In genomic region chr11:60924110-60924905, GRCh38 we compare ENCODE assay signal across 8 cellular contexts. TPM values are rescaled to one million over a fixed set of nuclear protein-coding genes. Genes with fewer than 3 reads are reported as not detected.
A peak's percentile ranks its signal among the peaks of the same experiment; 100 is the strongest.
DNase-seq lines count a peak whose midpoint lies in the region; ATAC-seq, FAIRE-seq and TF ChIP-seq lines count a peak whose summit lies in the region.

TMEM132A (plus strand) TSS chr11:60924460; CDS start chr11:60924634, 174 bp downstream.

- intact Hi-C loops in heart left ventricle (cut with DNase I) (loop anchor here in 1 of 10 donors (5.0 kb wide), 1 partner anchor 203 kb away; no protein-coding TSS in a partner anchor), ovary (cut with DNase I) (no loop called here)

- H3K4me1 ChIP-seq in heart left ventricle = peaks cover 0 to 30% (median 17%) of the 10 kb centered on the region in 12 donors
- peaks cover 8% of the 10 kb centered on the region for H3K4me1 ChIP-seq in ovary (ENCODE audit: insufficient read depth)

- H3K27ac ChIP-seq in heart left ventricle (peak within 1 kb of the TSS in 8 of 12 donors; percentile 13 to 63 (median 45)), ovary (peak within 1 kb of the TSS in 1 of 2 donors; percentile 18)

- H3K4me3 ChIP-seq in heart left ventricle (peak within 1 kb of the TSS; percentile 34 to 88 (median 70)), ovary (peak within 1 kb of the TSS; percentile 48)

- peak; percentile 72 to 90 (median 85) for ATAC-seq in heart left ventricle
- ATAC-seq in HG03139 (IDR thresholded peaks at IDR 0.05; ENCODE audit: unreplicated experiment) = no peak

- peaks cover 0 to 35% (median 0%) of the 10 kb centered on the region in 9 donors for H3K27me3 ChIP-seq in heart left ventricle
- no peaks in the 10 kb centered on the region for H3K27me3 ChIP-seq in ovary

- peak; percentile 93 for DNase-seq in D341Med (ENCODE audit: low spot score)
- peak; percentile 95 for DNase-seq in H54 (ENCODE audit: insufficient read length, low spot score)
- DNase-seq in NCI-H446 treated with DMSO at 0.1 percent for 48 hours (lab: John Stamatoyannopoulos, UW) = peak; percentile 25
- peak; percentile 28 for DNase-seq in amniotic stem cell (lab: John Stamatoyannopoulos, UW)
- peak; percentile 73 to 84 (median 82) for DNase-seq in heart left ventricle
- DNase-seq in ovary = peak; percentile 68 to 78 (median 75)
- DNase-seq in NOMO-1 treated with DMSO at 0.1 percent for 48 hours (lab: John Stamatoyannopoulos, UW; ENCODE audit: unreplicated experiment) = no peak

- peaks cover 2 to 40% (median 35%) of the 10 kb centered on the region in 9 donors for H3K36me3 ChIP-seq in heart left ventricle
- H3K36me3 ChIP-seq in ovary = no peaks in the 10 kb centered on the region

- H3K9me3 ChIP-seq in heart left ventricle (no peaks in the 10 kb centered on the region), ovary (no peaks in the 10 kb centered on the region)

- TF ChIP-seq CTCF in heart left ventricle (IDR thresholded peaks at IDR 0.05) (peak in 1 of 12 donors; percentile 5), ovary (IDR thresholded peaks at IDR 0.05) (no peak)

- FAIRE-seq in H54 (lab: Jason Lieb, UNC) = no peak

- peak; percentile 48; the same call in 1 of the 2 replicates for TF ChIP-seq POLR2A in H54 (IDR thresholded peaks at IDR 0.05; ENCODE audit: low read depth, low read length)
- TF ChIP-seq POLR2A in heart left ventricle (IDR thresholded peaks at IDR 0.05) = peak in 1 of 2 donors; percentile 45
- no peak for TF ChIP-seq POLR2A in ovary (IDR thresholded peaks at IDR 0.05)

- TF ChIP-seq EP300 in ovary (IDR thresholded peaks at IDR 0.05) = no peak

- 1 to 2% (median 1%) methylated on average over 19 to 69 of the region's 69 CpGs for WGBS in heart left ventricle, 4 donors
- WGBS in ovary, 3 donors = 0 to 1% (median 1%) methylated on average over 50 to 69 of the region's 69 CpGs

RNA-seq across cellular contexts. Expression of gene TMEM132A, which starts in this region (rescaled TPM):
- 10 to 100 TPM in 2 of 9 donors, 1 to 10 TPM in 7; 3.1 to 16.1 (median 8.5) TPM for total RNA-seq in heart left ventricle
- polyA plus RNA-seq in heart left ventricle = 1 to 10 TPM; 7.0 to 8.9 TPM
- total RNA-seq in ovary = 10 to 100 TPM; 16.5 to 34.1 (median 21.3) TPM
- polyA plus RNA-seq in ovary = 10 to 100 TPM in 1 of 2 donors, 1 to 10 TPM in 1; 2.9 to 21.3 TPM
